Comparison of ENCODE assay signal across 28 cellular contexts in the genomic region with DNA sequence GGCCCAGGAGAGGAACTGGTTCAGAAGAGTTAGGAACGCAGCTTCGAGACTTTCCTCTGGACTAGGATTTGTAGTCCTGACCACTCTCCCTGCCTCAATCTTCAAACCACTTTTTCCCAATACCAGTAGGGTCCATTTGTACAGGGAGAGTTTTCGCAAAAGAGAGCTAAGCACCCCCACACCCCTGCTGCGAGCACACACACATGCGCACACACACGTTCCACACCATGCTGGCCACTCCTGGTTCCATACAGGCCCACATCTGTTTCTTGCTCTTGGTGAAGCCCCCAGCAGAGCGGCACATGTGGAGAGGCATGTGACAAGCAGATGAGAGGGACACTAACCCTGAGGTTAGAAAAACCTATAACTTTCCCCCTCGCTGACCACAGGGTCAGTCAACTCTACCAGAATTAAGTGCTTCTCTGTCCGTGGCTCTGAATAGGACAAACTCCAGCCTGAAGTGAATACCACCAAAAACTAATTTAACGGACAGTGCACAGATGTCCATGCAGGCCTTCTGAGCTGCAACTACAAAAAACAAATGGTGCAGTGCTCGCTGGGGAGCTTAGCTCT. TPM values are rescaled to one million over a fixed set of nuclear protein-coding genes. Genes with fewer than 3 reads are reported as not detected.
DNase-seq lines count a peak whose midpoint lies in the region; ATAC-seq and TF ChIP-seq lines count a peak whose summit lies in the region.
"Had no signal": no experiment of that assay in that cellular context is flagged by ENCODE, and none has a peak within 500 bp of the region (broad histone marks: within the 10 kb centered on the region; RNA-seq: fewer than 3 reads in every experiment).

No MANE protein-coding gene starts in this region.

- TF ChIP-seq CTCF in heart left ventricle (IDR thresholded peaks at IDR 0.05) (no peak), mesothelial cell of epicardium (IDR thresholded peaks at IDR 0.05; ENCODE audit: unreplicated experiment) (no peak), sigmoid colon (IDR thresholded peaks at IDR 0.05) (no peak), uterus (IDR thresholded peaks at IDR 0.05) (no peak), RWPE1 (conservative IDR thresholded peaks at IDR 0.05; ENCODE audit: low read depth) (no peak)

- peaks cover 48% of the 10 kb centered on the region for H3K27me3 Mint-ChIP-seq in mesothelial cell of epicardium (ENCODE audit: low read depth)

- H3K36me3 ChIP-seq in heart left ventricle (no peaks in the 10 kb centered on the region), sigmoid colon (peaks cover 0 to 5% (median 0%) of the 10 kb centered on the region in 4 donors), uterus (no peaks in the 10 kb centered on the region)
- H3K36me3 ChIP-seq: brain microvascular endothelial cell, WERI-Rb-1 had no signal

- TF ChIP-seq POLR2A in heart left ventricle (IDR thresholded peaks at IDR 0.05) (no peak), sigmoid colon (IDR thresholded peaks at IDR 0.05) (no peak), uterus (IDR thresholded peaks at IDR 0.05) (no peak)

- H3K27me3 ChIP-seq in heart left ventricle (no peaks in the 10 kb centered on the region), sigmoid colon (no peaks in the 10 kb centered on the region), uterus (no peaks in the 10 kb centered on the region)

- CTCF ChIA-PET in RWPE1 (lab: Yijun Ruan, JAX): interaction anchor here (1.3 kb wide), 1 partner anchor 100 kb away, joined by 3 read pairs; no protein-coding TSS in a partner anchor

- no peak for TF ChIP-seq EP300 in sigmoid colon (IDR thresholded peaks at IDR 0.05)

- H3K4me1 Mint-ChIP-seq in mesothelial cell of epicardium: peaks cover 51% of the 10 kb centered on the region
- H3K4me1 Mint-ChIP-seq: activated naive CD4-positive, alpha-beta T cell treated with anti-CD3 and anti-CD28 coated beads, Interleukin-2, amount 50 U/mL, for 24 hours; activated T-helper 17 cell treated with anti-CD3 and anti-CD28 coated beads, Interleukin-2, amount 50 U/mL, for 72 hours; IgD-negative memory B cell; natural killer cell; stimulated activated naive CD8-positive, alpha-beta T cell treated with anti-CD3 and anti-CD28 coated beads, Interleukin-15, amount 100 ng/mL, for 72 hours had no signal

- intact Hi-C loops in heart left ventricle (cut with DNase I): loop anchor here in 1 of 10 donors (5.0 kb wide), 1 partner anchor 58 kb away; a partner anchor contains a TSS
- intact Hi-C loops in cardiac septum (cut with DNase I): no loop called here
- intact Hi-C loops in sigmoid colon (cut with DNase I): no loop called here
- intact Hi-C loops in uterus (cut with DNase I; ENCODE audit: low total_unique reads): no loop called here

- no peak for ATAC-seq in heart left ventricle
- ATAC-seq in GM19351 (IDR thresholded peaks at IDR 0.05; ENCODE audit: unreplicated experiment): no peak
- ATAC-seq: activated T-helper 17 cell treated with anti-CD3 and anti-CD28 coated beads, Interleukin-2, amount 50 U/mL, for 72 hours; natural killer cell had no signal

- H3K4me3 Mint-ChIP-seq in mesothelial cell of epicardium: no peak overlapping the region
- H3K4me3 Mint-ChIP-seq: activated naive CD4-positive, alpha-beta T cell treated with anti-CD3 and anti-CD28 coated beads, Interleukin-2, amount 50 U/mL, for 24 hours; activated T-helper 17 cell treated with anti-CD3 and anti-CD28 coated beads, Interleukin-2, amount 50 U/mL, for 72 hours; HFFc6; IgD-negative memory B cell; natural killer cell; stimulated activated naive CD8-positive, alpha-beta T cell treated with anti-CD3 and anti-CD28 coated beads, Interleukin-15, amount 100 ng/mL, for 72 hours; type B pancreatic cell had no signal

- H3K27ac ChIP-seq in heart left ventricle (peak overlapping the region; percentile 41 to 94 (median 90)), sigmoid colon (peak overlapping the region; percentile 87 to 93 (median 91)), uterus (peak overlapping the region; percentile 23 to 74), RWPE1 (no peak overlapping the region)
- H3K27ac ChIP-seq: brain microvascular endothelial cell, C4-2B, GM23248, WERI-Rb-1 had no signal

- WGBS in heart left ventricle, 4 donors: 68 to 73% (median 72%) methylated on average over 10 to 11 of the region's 11 CpGs
- WGBS in sigmoid colon, 2 donors: 77 to 83% methylated on average over 11 of the region's 11 CpGs

- no peaks in the 10 kb centered on the region for H3K9me3 Mint-ChIP-seq in mesothelial cell of epicardium
- H3K9me3 Mint-ChIP-seq: activated naive CD4-positive, alpha-beta T cell treated with anti-CD3 and anti-CD28 coated beads, Interleukin-2, amount 50 U/mL, for 24 hours; activated T-helper 17 cell treated with anti-CD3 and anti-CD28 coated beads, Interleukin-2, amount 50 U/mL, for 72 hours; HFFc6; IgD-negative memory B cell; natural killer cell; stimulated activated naive CD8-positive, alpha-beta T cell treated with anti-CD3 and anti-CD28 coated beads, Interleukin-15, amount 100 ng/mL, for 72 hours; type B pancreatic cell had no signal

- DNase-seq in heart left ventricle: peak in 3 of 5 donors; percentile 13 to 43 (median 18)
- no peak for DNase-seq in cardiac septum (ENCODE audit: low spot score)
- DNase-seq in mesothelial cell of epicardium (ENCODE audit: low spot score in 2 of 2, unreplicated experiment in 2 of 2): no peak
- DNase-seq in sigmoid colon: no peak
- DNase-seq in uterus: no peak
- DNase-seq in GDM1 (lab: John Stamatoyannopoulos, UW): no peak
- no peak for DNase-seq in RWPE1 (ENCODE audit: low spot score)
- DNase-seq: 8988T; activated CD4-positive, alpha-beta T cell treated with anti-CD3 and anti-CD28 coated beads for 4 hours; amniotic stem cell; brain microvascular endothelial cell; COR-L47; HFFc6; midbrain; natural killer cell; NCI-H1092; NCI-H1694; stimulated activated naive CD8-positive, alpha-beta T cell treated with anti-CD3 and anti-CD28 coated beads, Interleukin-15, amount 100 ng/mL, for 72 hours; WERI-Rb-1 had no signal

- H3K4me3 ChIP-seq in heart left ventricle (no peak overlapping the region), sigmoid colon (no peak overlapping the region), uterus (no peak overlapping the region)
- H3K4me3 ChIP-seq: GM23248 had no signal

- H3K27ac Mint-ChIP-seq in mesothelial cell of epicardium: peak overlapping the region; percentile 35
- H3K27ac Mint-ChIP-seq: activated naive CD4-positive, alpha-beta T cell treated with anti-CD3 and anti-CD28 coated beads, Interleukin-2, amount 50 U/mL, for 24 hours; activated T-helper 17 cell treated with anti-CD3 and anti-CD28 coated beads, Interleukin-2, amount 50 U/mL, for 72 hours; HFFc6; natural killer cell; type B pancreatic cell had no signal

- POLR2A ChIA-PET in RWPE1 (lab: Yijun Ruan, JAX; ENCODE audit: low non-redundant PET): no interaction called here

- H3K36me3 Mint-ChIP-seq in mesothelial cell of epicardium: no peaks in the 10 kb centered on the region
- H3K36me3 Mint-ChIP-seq: activated naive CD4-positive, alpha-beta T cell treated with anti-CD3 and anti-CD28 coated beads, Interleukin-2, amount 50 U/mL, for 24 hours; natural killer cell; type B pancreatic cell had no signal

- H3K4me1 ChIP-seq in heart left ventricle: peaks cover 4 to 100% (median 60%) of the 10 kb centered on the region in 12 donors
- H3K4me1 ChIP-seq in sigmoid colon: peaks cover 0 to 100% (median 99%) of the 10 kb centered on the region in 4 donors
- peaks cover 4 to 25% of the 10 kb centered on the region in 2 donors for H3K4me1 ChIP-seq in uterus

- no peaks in the 10 kb centered on the region for H3K9me3 ChIP-seq in heart left ventricle
- H3K9me3 ChIP-seq in sigmoid colon: no peaks in the 10 kb centered on the region
- H3K9me3 ChIP-seq in uterus: no peaks in the 10 kb centered on the region

RNA-seq across cellular contexts. Expression of a gene that starts 59.5 kb away (rescaled TPM):
- 100 to 1,000 TPM; 106 to 276 (median 170) TPM for total RNA-seq in heart left ventricle
- polyA plus RNA-seq in heart left ventricle: 10 to 100 TPM; 78.5 to 84.1 TPM
- total RNA-seq in cardiac septum: 192 TPM
- total RNA-seq in mesothelial cell of epicardium: 6.8 to 8.4 TPM (median 7.2 TPM) in 3 replicates
- 10 to 100 TPM; 39.5 to 84.4 (median 62.2) TPM for total RNA-seq in sigmoid colon
- polyA plus RNA-seq in sigmoid colon: 1 to 10 TPM; 1.4 to 9.9 (median 5.4) TPM
- total RNA-seq in uterus: 10 to 100 TPM; 21.1 to 43.5 (median 34.7) TPM
- total RNA-seq: activated T-helper 17 cell treated with anti-CD3 and anti-CD28 coated beads, Interleukin-2, amount 50 U/mL, for 72 hours; natural killer cell; NCI-H460; RPMI7951 had no signal
- polyA plus RNA-seq: IgD-negative memory B cell had no signal

Comparison
In these comparisons a context has a peak if more than half of its experiments do, and no peak if none do; other contexts are left out.
1. DNase-seq: peak in heart left ventricle (3 of 5); none in cardiac septum (single experiment), mesothelial cell of epicardium (0 of 2), sigmoid colon (single experiment), uterus (0 of 2), GDM1 (single experiment) and RWPE1 (single experiment).